24 cellular contexts compared by ENCODE assay signal in the genomic region with DNA sequence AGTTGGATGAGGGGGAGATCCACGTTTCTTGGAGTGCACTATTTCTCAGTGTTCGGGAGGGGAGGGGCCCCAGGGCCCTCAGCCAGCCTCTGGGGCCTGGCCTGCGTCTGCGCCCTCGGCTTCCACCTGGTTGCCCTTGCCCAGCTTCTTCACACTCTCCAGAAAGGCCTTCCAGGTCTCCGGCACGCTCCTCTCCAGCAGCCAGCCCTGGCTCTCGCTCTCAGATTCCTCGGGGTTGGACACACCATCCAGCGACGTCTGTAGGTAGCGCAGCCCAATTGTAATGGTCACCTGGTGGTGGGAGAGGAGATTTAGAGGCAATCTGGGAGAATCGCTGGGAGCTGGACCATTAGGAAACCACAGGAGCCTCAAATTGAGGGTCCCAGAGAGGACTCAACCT. TPM values are rescaled to one million over a fixed set of nuclear protein-coding genes. Genes with fewer than 3 reads are reported as not detected.
DNase-seq lines count a peak whose midpoint lies in the region; ATAC-seq and TF ChIP-seq lines count a peak whose summit lies in the region.
"Had no signal": no experiment of that assay in that cellular context is flagged by ENCODE, and none has a peak within 500 bp of the region (broad histone marks: within the 10 kb centered on the region; RNA-seq: fewer than 3 reads in every experiment).

No MANE protein-coding gene starts in this region.

- no peak overlapping the region for H2BK12ac ChIP-seq in neuronal stem cell (ENCODE audit: low read length)

- no peak overlapping the region for H2AK5ac ChIP-seq in neuronal stem cell (ENCODE audit: low read depth, low read length)

- H3K9ac ChIP-seq in endodermal cell (ENCODE audit: extremely low read depth, low read length, poor library complexity, severe bottlenecking) (no peak overlapping the region), neuronal stem cell (ENCODE audit: low read depth, low read length, poor library complexity) (no peak overlapping the region), MM.1S (ENCODE audit: low read length) (no peak overlapping the region)

- no peak overlapping the region for H2BK5ac ChIP-seq in neuronal stem cell (ENCODE audit: low read length)

- H4K20me1 ChIP-seq in MM.1S (ENCODE audit: insufficient read depth, low read length): no peaks in the 10 kb centered on the region

- H3K27ac ChIP-seq in CD4-positive, CD25-positive, alpha-beta regulatory T cell (ENCODE audit: insufficient read depth, low read length, poor library complexity, severe bottlenecking): no peak overlapping the region
- no peak overlapping the region for H3K27ac ChIP-seq in endodermal cell (ENCODE audit: low read depth, low read length)
- no peak overlapping the region for H3K27ac ChIP-seq in neuronal stem cell (replicated peaks; ENCODE audit: low read length)
- H3K27ac ChIP-seq in MM.1S (ENCODE audit: low read length): no peak overlapping the region

- no peak overlapping the region for H2BK120ac ChIP-seq in neuronal stem cell (ENCODE audit: low read depth, low read length)

- no peaks in the 10 kb centered on the region for H3K36me3 ChIP-seq in CD4-positive, CD25-positive, alpha-beta regulatory T cell (ENCODE audit: control insufficient read depth, insufficient read depth, low read length)
- peaks cover 14% of the 10 kb centered on the region for H3K36me3 ChIP-seq in endodermal cell (ENCODE audit: control insufficient read depth, insufficient read depth, low read length)
- peaks cover 2 to 20% of the 10 kb centered on the region in 2 donors for H3K36me3 ChIP-seq in neuronal stem cell (replicated peaks in 1 of 2; ENCODE audit: control insufficient read depth in 2 of 2, insufficient read depth in 2 of 2, low read length in 2 of 2)
- H3K36me3 ChIP-seq in MM.1S (replicated peaks; ENCODE audit: insufficient read depth, low read length): no peaks in the 10 kb centered on the region

- H4K8ac ChIP-seq in neuronal stem cell (ENCODE audit: low read depth, low read length): no peak overlapping the region

- peak overlapping the region; percentile 61 for H3K23ac ChIP-seq in neuronal stem cell (ENCODE audit: low read depth, low read length, poor library complexity)

- H3K36me3 Mint-ChIP-seq in CD4-positive, CD25-positive, alpha-beta regulatory T cell: peaks cover 10% of the 10 kb centered on the region
- peaks cover 15% of the 10 kb centered on the region for H3K36me3 Mint-ChIP-seq in endodermal cell (ENCODE audit: low read depth)

- no peaks in the 10 kb centered on the region for H3K9me2 ChIP-seq in MM.1S (replicated peaks; ENCODE audit: insufficient read depth, low read length)

- intact Hi-C loops in Right ventricle myocardium superior (cut with DNase I): no loop called here

- no peak for ATAC-seq in CD4-positive, CD25-positive, alpha-beta regulatory T cell (ENCODE audit: low read depth in 2 of 2)
- no peak for ATAC-seq in Right ventricle myocardium superior (ENCODE audit: poor library complexity)
- ATAC-seq: Right ventricle myocardium inferior had no signal

- no peak overlapping the region for H3K18ac ChIP-seq in neuronal stem cell (ENCODE audit: low read length)

- H3K14ac ChIP-seq in neuronal stem cell (ENCODE audit: low read length): no peak overlapping the region

- H3K9me3 Mint-ChIP-seq in CD4-positive, CD25-positive, alpha-beta regulatory T cell: no peaks in the 10 kb centered on the region
- H3K9me3 Mint-ChIP-seq in endodermal cell: no peaks in the 10 kb centered on the region
- H3K9me3 Mint-ChIP-seq: CD8-positive, alpha-beta memory T cell; HFFc6 had no signal

- no peak for DNase-seq in CD4-positive, CD25-positive, alpha-beta regulatory T cell
- DNase-seq in endodermal cell (peak; percentile 64), neuronal stem cell (ENCODE audit: low spot score) (no peak), Right ventricle myocardium superior (no peak), MV-4-11 (lab: John Stamatoyannopoulos, UW) (no peak), MM.1S (no peak), kidney glomerular epithelial cell (lab: John Stamatoyannopoulos, UW) (no peak)
- DNase-seq: AML-193; C1 segment of cervical spinal cord; CD8-positive, alpha-beta memory T cell; HFFc6; KBM-7; NCI-H1092 treated with DMSO at 0.1 percent for 48 hours; NCI-H1436 treated with DMSO at 0.1 percent for 48 hours; NCI-H2029 treated with DMSO at 0.1 percent for 48 hours; NCI-H226; NCI-H524 treated with DMSO at 0.1 percent for 48 hours; NCI-H82 had no signal

- no peak overlapping the region for H3K4me2 ChIP-seq in neuronal stem cell (ENCODE audit: insufficient read depth, low read length, poor library complexity, severe bottlenecking)
- H3K4me2 ChIP-seq in MM.1S (ENCODE audit: low read depth, low read length): no peak overlapping the region

- H3K4ac ChIP-seq in neuronal stem cell (ENCODE audit: low read length): no peak overlapping the region

- no peaks in the 10 kb centered on the region for H3K79me2 ChIP-seq in MM.1S (ENCODE audit: low read length)

- 93 to 96% methylated on average over 9 to 13 of the region's 13 CpGs for WGBS in endodermal cell (ENCODE audit: insufficient coverage in 1 of 2, insufficient read length in 1 of 2), 2 experiments
- WGBS in neuronal stem cell (ENCODE audit: extremely low coverage in 2 of 2, insufficient read length in 2 of 2, insufficient replicate concordance in 1 of 2), 2 donors: no CpG with 5 or more reads among the region's 13 CpGs

- H4K91ac ChIP-seq in neuronal stem cell (ENCODE audit: low read depth, low read length, poor library complexity): no peak overlapping the region

- no peak overlapping the region for H3K4me3 Mint-ChIP-seq in CD4-positive, CD25-positive, alpha-beta regulatory T cell
- H3K4me3 Mint-ChIP-seq in endodermal cell: no peak overlapping the region
- H3K4me3 Mint-ChIP-seq: CD8-positive, alpha-beta memory T cell; HFFc6 had no signal

- peaks cover 7% of the 10 kb centered on the region for H3F3A ChIP-seq in MM.1S (ENCODE audit: insufficient read depth, low read length)

- no peak overlapping the region for H2BK15ac ChIP-seq in neuronal stem cell (ENCODE audit: low read length)

- peaks cover 4% of the 10 kb centered on the region for H3K27me3 Mint-ChIP-seq in CD4-positive, CD25-positive, alpha-beta regulatory T cell
- H3K27me3 Mint-ChIP-seq in endodermal cell (ENCODE audit: insufficient read depth): no peaks in the 10 kb centered on the region
- H3K27me3 Mint-ChIP-seq: CD8-positive, alpha-beta memory T cell had no signal

- H3K27ac Mint-ChIP-seq in CD4-positive, CD25-positive, alpha-beta regulatory T cell: peak overlapping the region in 2 of 3 donors; percentile 72 to 86
- H3K27ac Mint-ChIP-seq in endodermal cell: no peak overlapping the region
- H3K27ac Mint-ChIP-seq: HFFc6 had no signal

- H3K79me1 ChIP-seq in neuronal stem cell (ENCODE audit: low read depth, low read length): no peaks in the 10 kb centered on the region

- no peak overlapping the region for H3K4me3 ChIP-seq in CD4-positive, CD25-positive, alpha-beta regulatory T cell (ENCODE audit: low read depth, low read length)
- H3K4me3 ChIP-seq in endodermal cell (ENCODE audit: low read length): no peak overlapping the region
- H3K4me3 ChIP-seq in neuronal stem cell (ENCODE audit: low read length in 2 of 2): no peak overlapping the region
- H3K4me3 ChIP-seq in MM.1S (ENCODE audit: low read length): no peak overlapping the region

- no peaks in the 10 kb centered on the region for H3K9me3 ChIP-seq in CD4-positive, CD25-positive, alpha-beta regulatory T cell (ENCODE audit: control insufficient read depth in 2 of 2, low read length in 2 of 2)
- no peaks in the 10 kb centered on the region for H3K9me3 ChIP-seq in endodermal cell (ENCODE audit: control insufficient read depth, low read length)
- no peaks in the 10 kb centered on the region for H3K9me3 ChIP-seq in neuronal stem cell (replicated peaks in 1 of 2; ENCODE audit: control insufficient read depth in 2 of 2, insufficient read depth in 1 of 2, low read depth in 1 of 2, low read length in 2 of 2)
- no peaks in the 10 kb centered on the region for H3K9me3 ChIP-seq in MM.1S (replicated peaks; ENCODE audit: insufficient read depth, low read length)

- no peaks in the 10 kb centered on the region for H3K27me3 ChIP-seq in CD4-positive, CD25-positive, alpha-beta regulatory T cell (ENCODE audit: control insufficient read depth, insufficient read depth, low read length)
- H3K27me3 ChIP-seq in endodermal cell (ENCODE audit: control insufficient read depth, insufficient read depth, low read length, poor library complexity, severe bottlenecking) (no peaks in the 10 kb centered on the region), neuronal stem cell (ENCODE audit: control insufficient read depth in 3 of 3, insufficient read depth in 3 of 3, low read depth in 1 of 3, low read length in 3 of 3) (no peaks in the 10 kb centered on the region), MM.1S (replicated peaks; ENCODE audit: insufficient read depth, low read length) (no peaks in the 10 kb centered on the region)

- H3K4me1 ChIP-seq in CD4-positive, CD25-positive, alpha-beta regulatory T cell (ENCODE audit: control insufficient read depth, insufficient read depth, low read length, poor library complexity, severe bottlenecking): peaks cover 10% of the 10 kb centered on the region
- no peaks in the 10 kb centered on the region for H3K4me1 ChIP-seq in endodermal cell (ENCODE audit: control insufficient read depth, insufficient read depth, low read length)
- no peaks in the 10 kb centered on the region for H3K4me1 ChIP-seq in neuronal stem cell (ENCODE audit: control insufficient read depth in 2 of 2, insufficient read depth in 1 of 2, low read depth in 1 of 2, low read length in 2 of 2)
- H3K4me1 ChIP-seq in MM.1S (ENCODE audit: low read length): no peaks in the 10 kb centered on the region; the same call in 1 of the 2 replicates

- peaks cover 8 to 26% (median 19%) of the 10 kb centered on the region in 4 donors for H3K4me1 Mint-ChIP-seq in CD4-positive, CD25-positive, alpha-beta regulatory T cell
- peaks cover 1% of the 10 kb centered on the region for H3K4me1 Mint-ChIP-seq in endodermal cell

- TF ChIP-seq CTCF in endodermal cell (conservative IDR thresholded peaks at IDR 0.05) (peak; percentile 58), MM.1S (IDR thresholded peaks at IDR 0.05; ENCODE audit: low read length) (no peak)

- no peak overlapping the region for H2AFZ ChIP-seq in neuronal stem cell (ENCODE audit: low read length)
- no peak overlapping the region for H2AFZ ChIP-seq in MM.1S (ENCODE audit: low read length)

RNA-seq across cellular contexts. Expression of a gene that starts 24.2 kb away (rescaled TPM):
- total RNA-seq in CD4-positive, CD25-positive, alpha-beta regulatory T cell: not detected
- polyA plus RNA-seq in CD4-positive, CD25-positive, alpha-beta regulatory T cell: under 1 TPM in 3 of 4 donors, not detected in 1; 0.07 to 0.29 (median 0.18) TPM
- polyA plus RNA-seq in PFSK-1 (2012; ENCODE audit: insufficient read length, low read depth): 8.5 TPM
- under 1 TPM; 0.35 to 0.40 TPM for total RNA-seq in endodermal cell
- polyA plus RNA-seq in endodermal cell (2013, experiment 1 of 2): 0.11 TPM
- polyA plus RNA-seq in endodermal cell (2013, experiment 2 of 2): not detected
- 0.10 TPM for polyA plus RNA-seq in neuronal stem cell (2013, experiment 1 of 2)
- 0.11 TPM for polyA plus RNA-seq in neuronal stem cell (2013, experiment 2 of 2)
- 0.30 TPM for total RNA-seq in Right ventricle myocardium superior
- total RNA-seq: A172, Daoy, H4, OCI-LY7 had no signal

RNA-seq across cellular contexts. Expression of a gene that starts 47.7 kb away (rescaled TPM):
- total RNA-seq in CD4-positive, CD25-positive, alpha-beta regulatory T cell: 89.2 TPM
- 100 to 1,000 TPM; 117 to 136 (median 134) TPM for polyA plus RNA-seq in CD4-positive, CD25-positive, alpha-beta regulatory T cell
- polyA plus RNA-seq in PFSK-1 (2012; ENCODE audit: insufficient read length, low read depth): 27.2 TPM
- total RNA-seq in endodermal cell: 10 to 100 TPM; 16.7 to 21.9 TPM
- polyA plus RNA-seq in endodermal cell (2013, experiment 1 of 2): 28.6 TPM
- 21.4 TPM for polyA plus RNA-seq in endodermal cell (2013, experiment 2 of 2)
- polyA plus RNA-seq in neuronal stem cell (2013, experiment 1 of 2): 17.4 TPM
- polyA plus RNA-seq in neuronal stem cell (2013, experiment 2 of 2): 17.3 TPM
- 10.2 TPM for total RNA-seq in Right ventricle myocardium superior
